In genomic region chr7:52955522-52955921, GRCh38 we compare ENCODE assay signal across 28 cellular contexts.
"Had no signal": no experiment of that assay in that cellular context is flagged by ENCODE, and none has a peak within 500 bp of the region (broad histone marks: within the 10 kb centered on the region; RNA-seq: fewer than 3 reads in every experiment).

No MANE protein-coding gene starts in this region.

- H3K4me1 ChIP-seq: breast epithelium, heart left ventricle, left lung, lower lobe of right lung, pancreas, psoas muscle, stomach, tibial artery had no signal

- H3K36me3 Mint-ChIP-seq: activated naive CD4-positive, alpha-beta T cell treated with anti-CD3 and anti-CD28 coated beads, Interleukin-2, amount 50 U/mL, for 24 hours; naive thymus-derived CD4-positive, alpha-beta T cell; stimulated activated naive B cell treated with anti-CD40 and anti-IgM and Interleukin-4, amounts not matched to agents 10 μg/mL and 1 μg/mL and 100 μg/mL, for 72 hours had no signal

- H3K36me3 ChIP-seq: breast epithelium, heart left ventricle, left lung, lower lobe of right lung, pancreas, stomach, tibial artery had no signal

- H3K9me3 ChIP-seq: breast epithelium, heart left ventricle, left lung, lower lobe of right lung, pancreas, psoas muscle, stomach, tibial artery had no signal

- H3K4me3 ChIP-seq: breast epithelium, left lung, lower lobe of right lung, psoas muscle, stomach, tibial artery had no signal

- H3K4me1 Mint-ChIP-seq: activated CD4-positive, alpha-beta memory T cell treated with anti-CD3 and anti-CD28 coated beads, Interleukin-2, amount 10 ng/mL, durations not matched to agents 7 days and 5 days; activated CD4-positive, alpha-beta T cell treated with anti-CD3 and anti-CD28 coated beads, Interleukin-2, amount 10 ng/mL, durations not matched to agents 7 days and 5 days; activated naive CD4-positive, alpha-beta T cell treated with anti-CD3 and anti-CD28 coated beads, Interleukin-2, amount 50 U/mL, for 24 hours; activated naive CD8-positive, alpha-beta T cell treated with anti-CD3 and anti-CD28 coated beads, Interleukin-2, amount 50 U/mL, for 24 hours; naive thymus-derived CD4-positive, alpha-beta T cell; stimulated activated naive B cell treated with anti-CD40 and anti-IgM and Interleukin-4, amounts not matched to agents 10 μg/mL and 1 μg/mL and 100 μg/mL, for 72 hours; T-helper 17 cell had no signal

- ATAC-seq: activated naive CD8-positive, alpha-beta T cell treated with anti-CD3 and anti-CD28 coated beads, Interleukin-2, amount 50 U/mL, for 24 hours; activated T-cell treated with anti-CD3 and anti-CD28 coated beads, Interleukin-2, amount 50 U/mL, for 4 hours; esophagus mucosa; heart left ventricle; left lung; lower lobe of right lung; naive thymus-derived CD4-positive, alpha-beta T cell; pancreas; psoas muscle; stimulated activated naive B cell treated with anti-CD40 and anti-IgM and Interleukin-4, amounts not matched to agents 10 μg/mL and 1 μg/mL and 100 μg/mL, for 72 hours; T-helper 17 cell had no signal

- H3K27ac Mint-ChIP-seq: activated CD4-positive, alpha-beta memory T cell treated with anti-CD3 and anti-CD28 coated beads, Interleukin-2, amount 10 ng/mL, durations not matched to agents 7 days and 5 days; activated CD4-positive, alpha-beta T cell treated with anti-CD3 and anti-CD28 coated beads, Interleukin-2, amount 10 ng/mL, durations not matched to agents 7 days and 5 days; activated naive CD4-positive, alpha-beta T cell treated with anti-CD3 and anti-CD28 coated beads, Interleukin-2, amount 50 U/mL, for 24 hours; activated naive CD8-positive, alpha-beta T cell treated with anti-CD3 and anti-CD28 coated beads, Interleukin-2, amount 50 U/mL, for 24 hours; activated T-helper 2 cell treated with anti-CD3 and anti-CD28 coated beads, Interferon-gamma antibody, Interleukin-2, Interleukin-4, amounts not matched to agents 10 μg/mL and 5 μg/mL and 100 μg/mL, durations not matched to agents 14 hours and 24 hours and 36 hours; naive thymus-derived CD4-positive, alpha-beta T cell; stimulated activated naive B cell treated with anti-CD40 and anti-IgM and Interleukin-4, amounts not matched to agents 10 μg/mL and 1 μg/mL and 100 μg/mL, for 72 hours; T-helper 17 cell had no signal

- H3K27me3 ChIP-seq: breast epithelium, heart left ventricle, left lung, pancreas, stomach, tibial artery had no signal

- H3K4me3 Mint-ChIP-seq: activated CD4-positive, alpha-beta memory T cell treated with anti-CD3 and anti-CD28 coated beads, Interleukin-2, amount 10 ng/mL, durations not matched to agents 7 days and 5 days; activated CD4-positive, alpha-beta T cell treated with anti-CD3 and anti-CD28 coated beads, Interleukin-2, amount 10 ng/mL, durations not matched to agents 7 days and 5 days; activated naive CD4-positive, alpha-beta T cell treated with anti-CD3 and anti-CD28 coated beads, Interleukin-2, amount 50 U/mL, for 24 hours; activated naive CD8-positive, alpha-beta T cell treated with anti-CD3 and anti-CD28 coated beads, Interleukin-2, amount 50 U/mL, for 24 hours; activated T-cell treated with anti-CD3 and anti-CD28 coated beads, Interleukin-2, amount 50 U/mL, for 4 hours; naive thymus-derived CD4-positive, alpha-beta T cell; stimulated activated naive B cell treated with anti-CD40 and anti-IgM and Interleukin-4, amounts not matched to agents 10 μg/mL and 1 μg/mL and 100 μg/mL, for 72 hours; T-helper 17 cell had no signal

- DNase-seq: activated CD4-positive, alpha-beta memory T cell treated with anti-CD3 and anti-CD28 coated beads, Interleukin-2, amount 10 ng/mL, durations not matched to agents 7 days and 5 days; activated CD4-positive, alpha-beta T cell treated with anti-CD3 and anti-CD28 coated beads, Interleukin-2, amount 10 ng/mL, durations not matched to agents 7 days and 5 days; activated CD4-positive, CD25-positive, alpha-beta regulatory T cell treated with anti-CD3 and anti-CD28 coated beads, Interleukin-2, amount 50 U/mL, for 72 hours; activated naive CD8-positive, alpha-beta T cell treated with anti-CD3 and anti-CD28 coated beads, Interleukin-2, amount 50 U/mL, for 24 hours; activated T-cell treated with anti-CD3 and anti-CD28 coated beads, Interleukin-2, amount 50 U/mL, for 4 hours; amygdala; central memory CD4-positive, alpha-beta T cell; foreskin fibroblast; heart left ventricle; kidney glomerular epithelial cell; left lung; lower lobe of right lung; midbrain; naive thymus-derived CD4-positive, alpha-beta T cell; nucleus accumbens; pancreas; psoas muscle; stimulated activated CD4-positive, alpha-beta T cell treated with anti-CD3 and anti-CD28 coated beads, Interleukin-15, amount 100 ng/mL, for 24 hours; stimulated activated CD4-positive, alpha-beta T cell treated with anti-CD3 and anti-CD28 coated beads, Interleukin-2, amount 100 ng/mL, for 24 hours; stimulated activated naive B cell treated with anti-CD40 and anti-IgM and Interleukin-4, amounts not matched to agents 10 μg/mL and 1 μg/mL and 100 μg/mL, for 72 hours; stomach; T-helper 17 cell; T1000; tibial artery had no signal

- FAIRE-seq: pancreas had no signal

- H3K27ac ChIP-seq: breast epithelium, heart left ventricle, left lung, lower lobe of right lung, pancreas, psoas muscle, stomach, tibial artery had no signal

- H3K27me3 Mint-ChIP-seq: activated CD4-positive, alpha-beta memory T cell treated with anti-CD3 and anti-CD28 coated beads, Interleukin-2, amount 10 ng/mL, durations not matched to agents 7 days and 5 days; activated CD4-positive, alpha-beta T cell treated with anti-CD3 and anti-CD28 coated beads, Interleukin-2, amount 10 ng/mL, durations not matched to agents 7 days and 5 days; activated naive CD4-positive, alpha-beta T cell treated with anti-CD3 and anti-CD28 coated beads, Interleukin-2, amount 50 U/mL, for 24 hours; activated naive CD8-positive, alpha-beta T cell treated with anti-CD3 and anti-CD28 coated beads, Interleukin-2, amount 50 U/mL, for 24 hours; naive thymus-derived CD4-positive, alpha-beta T cell; stimulated activated naive B cell treated with anti-CD40 and anti-IgM and Interleukin-4, amounts not matched to agents 10 μg/mL and 1 μg/mL and 100 μg/mL, for 72 hours; T-helper 17 cell had no signal
